In the genomic region with DNA sequence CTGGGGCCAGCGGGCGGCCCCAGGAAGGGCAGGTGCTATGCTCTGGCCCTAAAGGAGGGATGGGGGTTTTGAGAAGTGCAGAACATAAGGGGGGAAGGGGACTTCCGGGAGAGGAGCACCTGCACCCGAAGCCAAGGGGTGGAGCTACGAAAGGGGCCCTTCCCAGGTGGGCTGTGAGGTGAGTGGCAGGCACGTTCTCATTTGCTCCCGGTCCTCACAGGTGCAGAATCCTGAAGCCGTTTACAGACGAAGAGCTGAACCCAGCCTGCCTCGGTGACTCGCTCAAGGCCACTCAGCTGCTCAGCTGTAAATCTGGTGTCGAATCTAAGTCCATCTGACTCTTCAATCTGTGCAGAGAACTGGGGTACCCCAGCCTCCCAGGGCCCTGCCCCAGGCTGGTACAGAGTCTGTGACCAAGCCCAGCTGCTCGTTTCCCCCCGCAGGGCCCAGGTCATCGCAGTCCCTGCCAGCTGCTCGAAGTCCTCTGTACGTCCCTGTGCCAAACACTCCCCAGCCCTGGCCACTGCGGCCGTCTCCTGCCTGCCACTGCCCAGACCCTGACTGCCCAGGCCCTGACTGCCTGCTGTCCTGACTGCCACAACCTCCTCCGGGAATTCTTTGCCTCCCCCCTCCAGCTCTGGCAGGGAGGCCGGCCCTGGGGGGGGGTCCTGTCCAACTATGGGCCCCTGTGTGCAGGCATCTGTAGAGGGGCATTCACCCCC, we compare ENCODE assay signal across 10 cellular contexts.
"Had no signal": no experiment of that assay in that cellular context is flagged by ENCODE, and none has a peak within 500 bp of the region (broad histone marks: within the 10 kb centered on the region; RNA-seq: fewer than 3 reads in every experiment).

No MANE protein-coding gene starts in this region.

- ATAC-seq: activated CD4-positive, CD25-positive, alpha-beta regulatory T cell treated with anti-CD3 and anti-CD28 coated beads, Interleukin-2, amount 50 U/mL, for 24 hours; lower lobe of right lung; naive thymus-derived CD4-positive, alpha-beta T cell; right cardiac atrium had no signal

- H3K9me3 ChIP-seq: lower lobe of right lung had no signal

- H3K79me2 ChIP-seq: hepatocyte had no signal

- H3K27me3 ChIP-seq: hepatocyte had no signal

- H3K4me3 ChIP-seq: hepatocyte, lower lobe of right lung had no signal

- H2AFZ ChIP-seq: hepatocyte had no signal

- H3K4me2 ChIP-seq: hepatocyte had no signal

- H3K27ac ChIP-seq: hepatocyte, lower lobe of right lung had no signal

- H3K36me3 ChIP-seq: lower lobe of right lung had no signal

- DNase-seq: activated effector memory CD4-positive, alpha-beta T cell treated with Interleukin-2 at 50 U/mL for 16 hours; amniotic stem cell; kidney; lower lobe of right lung; naive thymus-derived CD4-positive, alpha-beta T cell; posterior cingulate gyrus; trophoblast cell had no signal
